ENCODE assay signal across 3 cellular contexts in the genomic region with DNA sequence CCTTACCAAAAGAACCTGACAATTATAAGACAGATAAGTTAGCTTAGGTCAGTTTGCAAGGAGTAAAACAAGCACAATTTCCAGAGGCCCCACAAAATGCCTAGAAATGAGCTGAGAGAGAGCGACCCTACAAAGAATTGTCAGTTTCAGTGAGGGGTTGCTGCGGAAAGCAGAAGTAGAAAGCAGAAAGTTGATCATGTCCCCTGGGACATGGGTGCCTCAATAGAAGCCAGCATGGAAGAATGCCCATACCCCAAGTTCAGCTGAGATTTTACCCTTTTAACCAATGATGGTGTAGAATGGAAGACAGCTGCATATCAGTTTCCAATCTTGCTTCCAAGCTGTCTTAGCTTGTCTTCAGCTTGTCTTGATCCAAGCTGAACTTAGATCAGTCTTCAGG.
TF ChIP-seq lines count a peak whose summit lies in the region.

No MANE protein-coding gene starts in this region.

TF ChIP-seq in H1, 55 proteins besides CTCF, POLR2A, EP300 and RAD21:
- no peak for TF ChIP-seq CHD1 (IDR thresholded peaks at IDR 0.05; ENCODE audit: low read depth, low read length)
TF ChIP-seq in H1: peak in this region for 0.

TF ChIP-seq in SK-N-SH, 30 proteins besides CTCF, POLR2A, EP300 and RAD21:
- TF ChIP-seq YY1 (IDR thresholded peaks at IDR 0.05; ENCODE audit: low read depth) (no peak), NFIC (IDR thresholded peaks at IDR 0.05; ENCODE audit: borderline replicate concordance) (no peak), NRF1 (IDR thresholded peaks at IDR 0.05; ENCODE audit: low read depth, low read length) (no peak), TCF12 (IDR thresholded peaks at IDR 0.05) (no peak), FOXJ3 (CRISPR knock-in tag; IDR thresholded peaks at IDR 0.05) (no peak), EZH2phosphoT487 (IDR thresholded peaks at IDR 0.05; ENCODE audit: borderline replicate concordance, low read depth) (no peak), TAF1 (IDR thresholded peaks at IDR 0.05; ENCODE audit: borderline replicate concordance, low read depth, low read length) (no peak), FOXM1 (IDR thresholded peaks at IDR 0.05; ENCODE audit: low read depth) (no peak), POLR2AphosphoS5 (IDR thresholded peaks at IDR 0.05; ENCODE audit: low read depth, low read length) (no peak), TEAD4 (IDR thresholded peaks at IDR 0.05; ENCODE audit: borderline replicate concordance, insufficient read depth) (no peak), GABPA (IDR thresholded peaks at IDR 0.05; ENCODE audit: low read depth) (no peak), SIN3A (IDR thresholded peaks at IDR 0.05; ENCODE audit: borderline replicate concordance, low read depth, low read length) (no peak), SMC3 (IDR thresholded peaks at IDR 0.05; ENCODE audit: low read depth, low read length) (no peak), JUND (IDR thresholded peaks at IDR 0.05) (no peak)
- TF ChIP-seq, protein P1, sequence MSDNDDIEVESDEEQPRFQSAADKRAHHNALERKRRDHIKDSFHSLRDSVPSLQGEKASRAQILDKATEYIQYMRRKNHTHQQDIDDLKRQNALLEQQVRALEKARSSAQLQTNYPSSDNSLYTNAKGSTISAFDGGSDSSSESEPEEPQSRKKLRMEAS (IDR thresholded peaks at IDR 0.05; ENCODE audit: low read depth): no peak
- TF ChIP-seq, protein P2, sequence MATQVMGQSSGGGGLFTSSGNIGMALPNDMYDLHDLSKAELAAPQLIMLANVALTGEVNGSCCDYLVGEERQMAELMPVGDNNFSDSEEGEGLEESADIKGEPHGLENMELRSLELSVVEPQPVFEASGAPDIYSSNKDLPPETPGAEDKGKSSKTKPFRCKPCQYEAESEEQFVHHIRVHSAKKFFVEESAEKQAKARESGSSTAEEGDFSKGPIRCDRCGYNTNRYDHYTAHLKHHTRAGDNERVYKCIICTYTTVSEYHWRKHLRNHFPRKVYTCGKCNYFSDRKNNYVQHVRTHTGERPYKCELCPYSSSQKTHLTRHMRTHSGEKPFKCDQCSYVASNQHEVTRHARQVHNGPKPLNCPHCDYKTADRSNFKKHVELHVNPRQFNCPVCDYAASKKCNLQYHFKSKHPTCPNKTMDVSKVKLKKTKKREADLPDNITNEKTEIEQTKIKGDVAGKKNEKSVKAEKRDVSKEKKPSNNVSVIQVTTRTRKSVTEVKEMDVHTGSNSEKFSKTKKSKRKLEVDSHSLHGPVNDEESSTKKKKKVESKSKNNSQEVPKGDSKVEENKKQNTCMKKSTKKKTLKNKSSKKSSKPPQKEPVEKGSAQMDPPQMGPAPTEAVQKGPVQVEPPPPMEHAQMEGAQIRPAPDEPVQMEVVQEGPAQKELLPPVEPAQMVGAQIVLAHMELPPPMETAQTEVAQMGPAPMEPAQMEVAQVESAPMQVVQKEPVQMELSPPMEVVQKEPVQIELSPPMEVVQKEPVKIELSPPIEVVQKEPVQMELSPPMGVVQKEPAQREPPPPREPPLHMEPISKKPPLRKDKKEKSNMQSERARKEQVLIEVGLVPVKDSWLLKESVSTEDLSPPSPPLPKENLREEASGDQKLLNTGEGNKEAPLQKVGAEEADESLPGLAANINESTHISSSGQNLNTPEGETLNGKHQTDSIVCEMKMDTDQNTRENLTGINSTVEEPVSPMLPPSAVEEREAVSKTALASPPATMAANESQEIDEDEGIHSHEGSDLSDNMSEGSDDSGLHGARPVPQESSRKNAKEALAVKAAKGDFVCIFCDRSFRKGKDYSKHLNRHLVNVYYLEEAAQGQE (IDR thresholded peaks at IDR 0.05; ENCODE audit: low read depth, low read length): no peak
- TF ChIP-seq, protein P3, sequence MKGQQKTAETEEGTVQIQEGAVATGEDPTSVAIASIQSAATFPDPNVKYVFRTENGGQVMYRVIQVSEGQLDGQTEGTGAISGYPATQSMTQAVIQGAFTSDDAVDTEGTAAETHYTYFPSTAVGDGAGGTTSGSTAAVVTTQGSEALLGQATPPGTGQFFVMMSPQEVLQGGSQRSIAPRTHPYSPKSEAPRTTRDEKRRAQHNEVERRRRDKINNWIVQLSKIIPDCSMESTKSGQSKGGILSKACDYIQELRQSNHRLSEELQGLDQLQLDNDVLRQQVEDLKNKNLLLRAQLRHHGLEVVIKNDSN (IDR thresholded peaks at IDR 0.05; ENCODE audit: borderline replicate concordance, low read depth): no peak

TF ChIP-seq in HEK293T, 16 proteins besides CTCF, POLR2A, EP300 and RAD21:
- TF ChIP-seq, protein P4, sequence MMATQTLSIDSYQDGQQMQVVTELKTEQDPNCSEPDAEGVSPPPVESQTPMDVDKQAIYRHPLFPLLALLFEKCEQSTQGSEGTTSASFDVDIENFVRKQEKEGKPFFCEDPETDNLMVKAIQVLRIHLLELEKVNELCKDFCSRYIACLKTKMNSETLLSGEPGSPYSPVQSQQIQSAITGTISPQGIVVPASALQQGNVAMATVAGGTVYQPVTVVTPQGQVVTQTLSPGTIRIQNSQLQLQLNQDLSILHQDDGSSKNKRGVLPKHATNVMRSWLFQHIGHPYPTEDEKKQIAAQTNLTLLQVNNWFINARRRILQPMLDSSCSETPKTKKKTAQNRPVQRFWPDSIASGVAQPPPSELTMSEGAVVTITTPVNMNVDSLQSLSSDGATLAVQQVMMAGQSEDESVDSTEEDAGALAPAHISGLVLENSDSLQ (IDR thresholded peaks at IDR 0.05): no peak
- TF ChIP-seq BHLHE40 (IDR thresholded peaks at IDR 0.05; ENCODE audit: borderline replicate concordance) (no peak), HDGF (IDR thresholded peaks at IDR 0.05; ENCODE audit: borderline replicate concordance) (no peak), LEF1 (IDR thresholded peaks at IDR 0.05; ENCODE audit: borderline replicate concordance) (no peak), ELF4 (IDR thresholded peaks at IDR 0.05) (no peak), L3MBTL2 (conservative IDR thresholded peaks at IDR 0.05) (no peak), ZNF384 (IDR thresholded peaks at IDR 0.05) (no peak), FOXK2 (IDR thresholded peaks at IDR 0.05) (no peak), FOXA1 (IDR thresholded peaks at IDR 0.05) (no peak)
